In the genomic region with DNA sequence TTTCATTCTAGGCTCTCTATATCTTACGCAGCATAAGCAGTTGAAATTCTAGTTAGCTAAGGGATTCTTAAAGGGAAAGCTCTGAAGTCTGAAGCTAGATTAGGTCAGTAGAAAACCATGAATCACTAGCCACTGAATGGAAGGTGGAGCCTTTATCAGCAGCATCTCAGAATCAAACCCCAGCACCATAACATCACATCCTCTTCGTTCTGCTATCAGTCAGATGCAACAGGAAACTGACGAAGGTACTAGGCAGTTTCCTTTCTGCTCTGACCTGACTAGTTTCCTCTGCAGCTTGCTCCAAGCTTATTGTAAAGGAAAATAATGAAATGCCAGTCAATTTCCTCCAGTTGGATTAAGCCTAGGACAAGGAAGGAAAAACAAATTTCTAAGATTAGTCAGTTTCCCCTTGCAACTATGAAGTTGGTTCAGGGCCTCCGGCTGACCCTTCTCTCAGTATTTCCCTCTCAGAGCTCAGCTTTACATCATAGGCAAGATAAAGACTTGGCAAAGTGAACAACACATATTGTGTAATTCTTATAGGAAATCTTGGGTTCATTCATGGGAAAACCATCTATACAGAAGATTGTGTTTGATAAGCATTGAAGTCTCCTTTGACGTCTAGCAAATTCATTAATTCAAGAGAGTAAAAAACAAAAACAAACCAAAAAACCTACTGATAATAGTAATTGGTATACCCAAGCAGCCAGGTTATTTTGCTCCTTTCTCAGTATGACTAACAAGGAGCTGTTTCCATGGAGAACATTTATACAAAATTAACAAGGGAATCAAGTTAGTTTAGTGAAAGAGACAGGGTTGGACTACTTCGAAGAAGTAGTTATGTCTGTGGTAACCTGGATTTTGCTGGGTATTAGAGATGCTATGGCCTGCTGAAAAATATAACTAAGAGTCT, we compare ENCODE assay signal across 8 cellular contexts. TPM values are rescaled to one million over a fixed set of nuclear protein-coding genes. Genes with fewer than 3 reads are reported as not detected.
A peak's percentile ranks its signal among the peaks of the same experiment; 100 is the strongest.
DNase-seq lines count a peak whose midpoint lies in the region; ATAC-seq, FAIRE-seq and TF ChIP-seq lines count a peak whose summit lies in the region.

No MANE protein-coding gene starts in this region.

- no peaks in the 10 kb centered on the region for H3K4me1 Mint-ChIP-seq in WTC11
- H3K4me1 Mint-ChIP-seq in nephron progenitor cell: no peaks in the 10 kb centered on the region

- no peak for TF ChIP-seq POLR2A in GM12892 (IDR thresholded peaks at IDR 0.05; ENCODE audit: low read depth, low read length)

- no peaks in the 10 kb centered on the region for H4K20me1 ChIP-seq in OCI-LY7 (ENCODE audit: insufficient read depth, low read length)

- TF ChIP-seq CTCF in OCI-LY7 (conservative IDR thresholded peaks at IDR 0.05; ENCODE audit: low read length): no peak
- no peak for TF ChIP-seq CTCF in WTC11 (IDR thresholded peaks at IDR 0.05)
- no peak for TF ChIP-seq CTCF in nephron progenitor cell (IDR thresholded peaks at IDR 0.05)

- H3K4me3 Mint-ChIP-seq in WTC11 (no peak overlapping the region), nephron progenitor cell (no peak overlapping the region)

- ATAC-seq in HG02571 (IDR thresholded peaks at IDR 0.05; ENCODE audit: unreplicated experiment): peak; percentile 68
- no peak for ATAC-seq in WTC11

- intact Hi-C loops in OCI-LY7 (cut with micrococcal nuclease; ENCODE audit: unreplicated experiment): no loop called here

- no peaks in the 10 kb centered on the region for H3K79me2 ChIP-seq in OCI-LY7 (ENCODE audit: insufficient read depth, low read depth, low read length)

- peaks cover 17% of the 10 kb centered on the region for H3K4me1 ChIP-seq in OCI-LY7 (ENCODE audit: insufficient read depth, low read length, poor library complexity, severe bottlenecking)

- no peaks in the 10 kb centered on the region for H3K9me3 ChIP-seq in OCI-LY7 (ENCODE audit: low read length)

- H3K4me3 ChIP-seq in OCI-LY7 (ENCODE audit: low read depth, low read length, poor library complexity, severe bottlenecking): peak overlapping the region; percentile 13

- H3K27me3 Mint-ChIP-seq in WTC11 (ENCODE audit: low read depth) (no peaks in the 10 kb centered on the region), nephron progenitor cell (ENCODE audit: low read depth, poor library complexity) (peaks cover 13% of the 10 kb centered on the region)

- H3K4me2 ChIP-seq in OCI-LY7 (ENCODE audit: low read length): peak overlapping the region; percentile 67

- BruUV-seq in OCI-LY7 (replicated peaks; lab: Mats Ljungman, UMichigan): no TSS peak

- peak overlapping the region; percentile 49 for H3K27ac ChIP-seq in OCI-LY7 (ENCODE audit: low read depth, low read length, poor library complexity, severe bottlenecking)

- POLR2A ChIA-PET in OCI-LY7 (lab: Charles Lee) (interaction anchor here (0.5 to 3.3 kb wide), 18 partner anchors 8 to 182 kb away, joined by 3 to 19 read pairs (median 4); partner anchors contain the start of gene CDK17), WTC11 (lab: Charles Lee) (no interaction called here)

- H3K27ac Mint-ChIP-seq in WTC11 (no peak overlapping the region), nephron progenitor cell (no peak overlapping the region)

- H3K36me3 Mint-ChIP-seq in WTC11 (no peaks in the 10 kb centered on the region), nephron progenitor cell (ENCODE audit: low read depth) (no peaks in the 10 kb centered on the region)

- H3K9me2 ChIP-seq in OCI-LY7 (ENCODE audit: insufficient read depth, low read length): no peaks in the 10 kb centered on the region

- H3K36me3 ChIP-seq in OCI-LY7 (ENCODE audit: insufficient read depth, low read length): no peaks in the 10 kb centered on the region

- CTCF ChIA-PET in OCI-LY7 (lab: Charles Lee; ENCODE audit: unreplicated experiment): interaction anchor here (0.8 to 1.8 kb wide), 2 partner anchors 9 to 12 kb away, joined by 3 to 6 read pairs; no protein-coding TSS in a partner anchor
- CTCF ChIA-PET in WTC11 (lab: Charles Lee): no interaction called here

- peak; percentile 95 for FAIRE-seq in GM12892 (lab: Jason Lieb, UNC)

- DNase-seq in GM12892 (ENCODE audit: insufficient read length) (peak; percentile 23), OCI-LY7 (ENCODE audit: low spot score) (peak; percentile 75), hepatic stellate cell (ENCODE audit: low spot score) (peak; percentile 66), WTC11 (ENCODE audit: low spot score) (no peak), nephron progenitor cell (no peak)
- DNase-seq in activated naive CD4-positive, alpha-beta T cell treated with Interleukin-2 at 50 U/mL for 16 hours: peak; percentile 48
- peak; percentile 21 to 26 for DNase-seq in stimulated activated CD8-positive, alpha-beta memory T cell treated with anti-CD3 and anti-CD28 coated beads, Interleukin-2, amount 100 ng/mL, for 1 hour (ENCODE audit: low read depth in 2 of 2)

- H3K9me3 Mint-ChIP-seq in WTC11 (no peaks in the 10 kb centered on the region), nephron progenitor cell (peaks cover 6% of the 10 kb centered on the region)

- peak overlapping the region; percentile 98 for H2AFZ ChIP-seq in OCI-LY7 (ENCODE audit: low read length)

TF ChIP-seq in WTC11, 78 proteins besides CTCF, POLR2A, EP300 and RAD21:
- TF ChIP-seq ZNF396 (CRISPR knock-in tag; IDR thresholded peaks at IDR 0.05; ENCODE audit: borderline replicate concordance): no peak

RNA-seq across cellular contexts. Expression of gene CFAP54, which starts 43.4 kb away (rescaled TPM):
- 1.1 TPM for polyA plus RNA-seq in GM12892 (2012; ENCODE audit: missing spikeins)
- not detected in 2 replicates for total RNA-seq in OCI-LY7 (2014; rRNA removed; shearing (Covaris generic))
- total RNA-seq in OCI-LY7 (2022): 0.53 TPM in 1 of 2 replicates, not detected in the other
- 0.09 to 0.34 TPM (median 0.32 TPM) in 3 replicates for total RNA-seq in WTC11 (2021)

RNA-seq across cellular contexts. Expression of gene CDK17, which starts 45.8 kb away (rescaled TPM):
- polyA plus RNA-seq in GM12892 (2012; ENCODE audit: missing spikeins): 19.3 TPM
- total RNA-seq in OCI-LY7 (2014; rRNA removed; shearing (Covaris generic)): 34.5 and 36.3 TPM in 2 replicates
- total RNA-seq in OCI-LY7 (2022) (42.1 and 43.4 TPM in 2 replicates), WTC11 (2021) (18.7 to 20.0 TPM (median 19.4 TPM) in 3 replicates)

Comparison
In these comparisons a context has a peak if more than half of its experiments do, and no peak if none do; other contexts are left out.
1. DNase-seq: peak in GM12892 (single experiment), OCI-LY7 (single experiment), activated naive CD4-positive, alpha-beta T cell treated with Interleukin-2 at 50 U/mL for 16 hours (single experiment), hepatic stellate cell (single experiment) and stimulated activated CD8-positive, alpha-beta memory T cell treated with anti-CD3 and anti-CD28 coated beads, Interleukin-2, amount 100 ng/mL, for 1 hour (2 of 2); none in WTC11 (single experiment) and nephron progenitor cell (single experiment).